9 cellular contexts compared by ENCODE assay signal in the genomic region with DNA sequence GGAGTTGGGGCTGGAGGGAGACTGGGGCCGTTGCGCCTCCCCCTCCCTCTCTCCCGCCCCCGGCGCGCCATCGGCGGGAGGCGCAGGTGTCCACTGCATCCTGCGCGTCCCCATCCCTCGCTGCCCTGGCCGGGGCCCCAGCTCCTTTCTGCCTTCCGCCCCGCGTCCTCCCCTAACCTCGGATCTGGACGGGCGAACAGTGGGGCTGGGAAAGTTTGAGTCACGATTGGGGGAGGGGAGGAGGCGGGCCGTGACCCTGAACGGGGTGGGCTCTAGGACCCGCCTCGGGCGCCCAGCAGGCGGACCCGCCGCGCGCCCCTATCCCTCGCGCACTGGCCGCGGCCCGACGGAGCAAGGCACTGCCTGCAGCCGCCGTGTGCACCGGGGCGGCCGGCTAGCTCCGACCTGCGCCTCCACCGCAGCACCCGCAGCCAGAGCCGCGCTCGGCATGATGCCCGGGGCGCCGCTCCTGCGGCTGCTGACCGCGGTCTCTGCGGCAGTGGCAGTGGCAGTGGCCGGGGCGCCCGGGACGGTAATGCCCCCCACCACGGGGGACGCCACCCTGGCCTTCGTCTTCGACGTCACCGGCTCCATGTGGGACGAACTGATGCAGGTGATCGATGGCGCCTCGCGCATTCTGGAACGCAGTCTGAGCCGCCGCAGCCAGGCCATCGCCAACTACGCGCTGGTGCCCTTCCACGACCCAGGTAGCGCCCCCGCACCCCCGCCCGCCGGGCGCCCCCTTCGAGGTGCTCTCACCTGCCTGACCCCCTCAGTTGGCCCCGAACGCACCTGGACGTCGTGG. TPM values are rescaled to one million over a fixed set of nuclear protein-coding genes. Genes with fewer than 3 reads are reported as not detected.
A peak's percentile ranks its signal among the peaks of the same experiment; 100 is the strongest.
DNase-seq lines count a peak whose midpoint lies in the region; ATAC-seq and TF ChIP-seq lines count a peak whose summit lies in the region.
"Had no signal": no experiment of that assay in that cellular context is flagged by ENCODE, and none has a peak within 500 bp of the region (broad histone marks: within the 10 kb centered on the region; RNA-seq: fewer than 3 reads in every experiment).

HMCN2 (plus strand) TSS at position 330 of the 805 bp plus-strand sequence; CDS start at position 449, 119 bp downstream.

- no peak within 1 kb of the TSS for H3K4me2 ChIP-seq in osteoblast (ENCODE audit: insufficient read depth, low read length)

- H3K9ac ChIP-seq in skeletal muscle tissue (ENCODE audit: low read depth in 1 of 3, low read length in 3 of 3) = peak within 1 kb of the TSS; percentile 32 to 71 (median 66)

- H3K4me1 ChIP-seq in skeletal muscle tissue (ENCODE audit: control insufficient read depth in 3 of 3, insufficient read depth in 3 of 3, low read length in 3 of 3) (peaks cover 8 to 25% (median 21%) of the 10 kb centered on the region in 3 donors), osteoblast (ENCODE audit: insufficient read depth, low read length) (no peaks in the 10 kb centered on the region)

- no peaks in the 10 kb centered on the region for H3K36me3 ChIP-seq in skeletal muscle tissue (ENCODE audit: control insufficient read depth in 3 of 3, insufficient read depth in 3 of 3, low read length in 3 of 3)
- no peaks in the 10 kb centered on the region for H3K36me3 ChIP-seq in osteoblast (ENCODE audit: insufficient read depth, low read length)

- H2AFZ ChIP-seq in osteoblast (ENCODE audit: low read length) = no peak within 1 kb of the TSS

- peak within 1 kb of the TSS; percentile 51 for H3K27ac ChIP-seq in skeletal muscle tissue (ENCODE audit: low read depth, low read length)
- H3K27ac ChIP-seq in osteoblast (ENCODE audit: low read depth, low read length) = no peak within 1 kb of the TSS

- H3K27me3 ChIP-seq in skeletal muscle tissue (ENCODE audit: control insufficient read depth in 3 of 3, insufficient read depth in 3 of 3, low read length in 3 of 3) (peaks cover 44 to 72% (median 57%) of the 10 kb centered on the region in 3 donors), osteoblast (ENCODE audit: insufficient read depth, low read length) (peaks cover 91% of the 10 kb centered on the region)

- DNase-seq in HEK293T (ENCODE audit: extremely low spot score) = peak; percentile 50
- peak; percentile 18 for DNase-seq in amniotic epithelial cell (ENCODE audit: low read depth)
- DNase-seq in iPS-NIHi7 (ENCODE audit: extremely low spot score) = peak; percentile 76
- DNase-seq in cerebellum (ENCODE audit: low spot score) = no peak
- DNase-seq in osteoblast (ENCODE audit: insufficient read length, low spot score, missing footprints) = no peak
- no peak for DNase-seq in COLO829 (ENCODE audit: low spot score)
- DNase-seq: OCI-M1 had no signal

- CTCF ChIA-PET in HEK293T (lab: Yijun Ruan, JAX) = no interaction called here

- no peaks in the 10 kb centered on the region for H3K79me2 ChIP-seq in osteoblast (ENCODE audit: insufficient read depth, low read length)

- ATAC-seq in GM21723 (IDR thresholded peaks at IDR 0.05; ENCODE audit: unreplicated experiment) = no peak

- H3K9me3 ChIP-seq in skeletal muscle tissue (ENCODE audit: control insufficient read depth in 3 of 3, low read length in 3 of 3) = no peaks in the 10 kb centered on the region
- H3K9me3 ChIP-seq in osteoblast (ENCODE audit: low read depth, low read length) = no peaks in the 10 kb centered on the region

- TF ChIP-seq CTCF in osteoblast (IDR thresholded peaks at IDR 0.05; ENCODE audit: extremely low read depth, low read depth, low read length) = no peak

- POLR2A ChIA-PET in HEK293T (lab: Yijun Ruan, JAX) = interaction anchor here (0.6 kb wide), 1 partner anchor 380 kb away, joined by 3 read pairs; no protein-coding TSS in a partner anchor

- peak within 1 kb of the TSS; percentile 49 to 67 (median 58) for H3K4me3 ChIP-seq in skeletal muscle tissue (ENCODE audit: low read length in 3 of 3)
- H3K4me3 ChIP-seq in osteoblast (ENCODE audit: insufficient read depth, low read length) = no peak within 1 kb of the TSS

- no peaks in the 10 kb centered on the region for H4K20me1 ChIP-seq in osteoblast (ENCODE audit: insufficient read depth, low read length)

TF ChIP-seq in HEK293T, 16 proteins besides CTCF, POLR2A, EP300 and RAD21:
- TF ChIP-seq L3MBTL2 (conservative IDR thresholded peaks at IDR 0.05) (no peak), SP1 (IDR thresholded peaks at IDR 0.05) (no peak), BHLHE40 (IDR thresholded peaks at IDR 0.05; ENCODE audit: borderline replicate concordance) (no peak), ARNT (IDR thresholded peaks at IDR 0.05) (no peak), SUZ12 (IDR thresholded peaks at IDR 0.05) (no peak), CTBP1 (IDR thresholded peaks at IDR 0.05; ENCODE audit: borderline replicate concordance) (no peak), TARDBP (IDR thresholded peaks at IDR 0.05) (no peak), FOXK2 (IDR thresholded peaks at IDR 0.05) (no peak), NFRKB (IDR thresholded peaks at IDR 0.05) (no peak), ZNF384 (IDR thresholded peaks at IDR 0.05) (no peak), PKNOX1 (IDR thresholded peaks at IDR 0.05) (no peak), HDGF (IDR thresholded peaks at IDR 0.05; ENCODE audit: borderline replicate concordance) (no peak), FOXM1 (IDR thresholded peaks at IDR 0.05; ENCODE audit: borderline replicate concordance) (no peak), FOXA1 (IDR thresholded peaks at IDR 0.05) (no peak)

RNA-seq across cellular contexts. Expression of gene HMCN2, which starts in this region (rescaled TPM):
- total RNA-seq in skeletal muscle tissue (12.5 TPM), cerebellum (2.3 TPM), osteoblast (under 0.01 TPM in 2 replicates)

Comparison
In these comparisons a context has a peak if more than half of its experiments do, and no peak if none do; other contexts are left out.
1. DNase-seq: peak in HEK293T (single experiment), amniotic epithelial cell (single experiment) and iPS-NIHi7 (single experiment); none in cerebellum (single experiment), osteoblast (single experiment) and COLO829 (single experiment).